In the genomic region with DNA sequence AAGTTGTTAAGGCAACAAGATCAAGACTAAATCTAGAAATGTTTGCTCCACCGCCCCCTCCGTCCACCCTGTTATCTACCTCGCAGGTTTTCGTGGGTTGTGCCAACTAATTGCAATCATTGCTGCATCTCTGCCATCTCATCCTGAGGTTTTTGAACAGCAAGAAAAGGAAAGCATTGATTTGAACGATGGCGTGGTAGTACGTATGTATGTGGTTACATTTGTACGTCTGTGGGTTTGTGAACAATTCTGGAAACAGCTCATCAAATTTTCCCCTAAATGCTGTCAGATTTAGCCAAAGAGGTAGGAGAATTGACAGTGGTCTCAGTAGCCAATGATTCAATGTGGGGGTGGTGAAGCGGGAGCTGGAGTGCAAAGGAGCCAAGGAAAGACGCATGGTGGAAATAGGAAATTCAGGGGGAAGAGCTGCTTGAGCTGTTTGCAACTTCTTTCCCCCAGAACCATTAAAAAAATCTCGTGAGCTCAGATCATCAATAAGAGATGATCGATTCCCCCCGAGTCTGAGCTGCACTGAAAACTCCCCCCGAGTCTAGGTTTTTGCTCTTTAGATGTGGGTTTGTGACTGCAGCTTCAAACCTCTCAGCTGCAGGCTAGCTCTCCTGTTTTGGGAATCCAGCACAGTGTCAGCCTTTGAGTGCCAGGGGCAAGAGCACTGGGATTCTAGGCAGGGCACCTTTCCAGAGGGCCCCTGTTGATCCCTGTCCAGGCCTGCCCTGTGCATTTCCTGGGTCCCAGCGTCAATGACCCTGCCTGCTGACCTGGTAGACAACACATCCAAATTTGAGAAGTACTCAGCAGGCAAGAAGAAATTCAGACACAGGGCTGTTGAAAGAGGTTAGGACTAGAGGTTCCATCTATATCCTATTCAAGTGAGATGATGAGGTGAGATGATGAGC, we compare ENCODE assay signal across 11 cellular contexts.
A peak's percentile ranks its signal among the peaks of the same experiment; 100 is the strongest.
DNase-seq lines count a peak whose midpoint lies in the region; ATAC-seq, FAIRE-seq and TF ChIP-seq lines count a peak whose summit lies in the region.
"Had no signal": no experiment of that assay in that cellular context is flagged by ENCODE, and none has a peak within 500 bp of the region (broad histone marks: within the 10 kb centered on the region; RNA-seq: fewer than 3 reads in every experiment).

No MANE protein-coding gene starts in this region.

- H4K20me1 ChIP-seq in GM12878 (ENCODE audit: control insufficient read depth, insufficient read depth): no peaks in the 10 kb centered on the region

- CTCF ChIA-PET in GM12878 (lab: Yijun Ruan, JAX): interaction anchor here (1.0 to 2.7 kb wide), 9 partner anchors 10 to 458 kb away, joined by 3 to 19 read pairs (median 5); no protein-coding TSS in a partner anchor
- CTCF ChIA-PET in Calu3 (lab: Charles Lee): interaction anchor here (1.4 kb wide), 1 partner anchor 9 kb away, joined by 3 read pairs; no protein-coding TSS in a partner anchor

- no peak overlapping the region; the same call in 1 of the 2 replicates for H3K9ac ChIP-seq in GM12878 (ENCODE audit: control insufficient read depth, insufficient read depth, low read length)
- H3K9ac ChIP-seq: SK-N-SH had no signal

- no peak overlapping the region for H3K4me3 ChIP-seq in GM12878
- H3K4me3 ChIP-seq: gastrocnemius medialis had no signal

- 9% methylated on average over 15 of the region's 15 CpGs for WGBS in GM12878 (ENCODE audit: insufficient coverage, insufficient replicate concordance, low lambda C conversion rate, missing lambda C conversion rate)

- H3K4me1 ChIP-seq in GM12878 (ENCODE audit: control insufficient read depth, insufficient read depth, low read length): peaks cover 26% of the 10 kb centered on the region
- H3K4me1 ChIP-seq: gastrocnemius medialis had no signal

- H2AFZ ChIP-seq in GM12878 (ENCODE audit: control insufficient read depth, low read depth, low read length): no peak overlapping the region

- H3K27ac ChIP-seq in GM12878 (ENCODE audit: control insufficient read depth, insufficient read depth): peak overlapping the region; percentile 34

- SMC1A ChIA-PET in GM12878 (lab: Charles Lee; ENCODE audit: uncharacterized antibody, unreplicated experiment): interaction anchor here (0.7 to 4.0 kb wide), 16 partner anchors 10 to 345 kb away, joined by 3 to 28 read pairs (median 4); no protein-coding TSS in a partner anchor

- TF ChIP-seq CTCF in GM12878 (IDR thresholded peaks at IDR 0.05 in 2 of 3, conservative IDR thresholded peaks at IDR 0.05 in 1 of 3; ENCODE audit: control insufficient read depth in 2 of 3, extremely low read depth in 1 of 3, insufficient read depth in 1 of 3, low read depth in 3 of 3, low read length in 3 of 3): no peak
- TF ChIP-seq CTCF in Calu3 (IDR thresholded peaks at IDR 0.05; ENCODE audit: unreplicated experiment): no peak

- no peaks in the 10 kb centered on the region for H3K79me2 ChIP-seq in GM12878 (ENCODE audit: control insufficient read depth, insufficient read depth, low read length)

- H3K27me3 ChIP-seq in GM12878 (replicated peaks in 1 of 2; ENCODE audit: control insufficient read depth in 2 of 2, insufficient read depth in 2 of 2, low read length in 1 of 2): no peaks in the 10 kb centered on the region
- H3K27me3 ChIP-seq: gastrocnemius medialis had no signal

- POLR2A ChIA-PET in GM12878 (lab: Charles Lee): interaction anchor here (0.9 to 2.3 kb wide), 3 partner anchors 11 to 30 kb away, joined by 3 to 5 read pairs (median 3); no protein-coding TSS in a partner anchor

- peak; percentile 67 to 73 for ATAC-seq in activated CD4-positive, CD25-positive, alpha-beta regulatory T cell treated with anti-CD3 and anti-CD28 coated beads, Interleukin-2, amount 50 U/mL, for 24 hours
- ATAC-seq in GM12878: peak; percentile 89
- peak; percentile 84 for ATAC-seq in stimulated activated naive CD8-positive, alpha-beta T cell treated with anti-CD3 and anti-CD28 coated beads, Interleukin-15, Interleukin-2, amounts not matched to agents 100 U/mL and 50 U/mL, for 24 hours
- no peak for ATAC-seq in GM21447 (IDR thresholded peaks at IDR 0.05; ENCODE audit: unreplicated experiment)

- FAIRE-seq in GM12878 (lab: Jason Lieb, UNC): peak; percentile 56

- TF ChIP-seq POLR2A in GM12878 (IDR thresholded peaks at IDR 0.05; ENCODE audit: low read depth, low read length): no peak

- H3K27me3 Mint-ChIP-seq in T-helper 1 cell treated with Interleukin-12 subunit alpha and Interleukin-12 subunit beta and Interleukin-4 antibody, amounts not matched to agents 30 μg/mL and 1 μg/mL, for 36 hours (ENCODE audit: low read depth): peaks cover 85% of the 10 kb centered on the region
- peaks cover 64% of the 10 kb centered on the region for H3K27me3 Mint-ChIP-seq in Calu3 (ENCODE audit: unreplicated experiment)

- no peaks in the 10 kb centered on the region for H3K9me3 Mint-ChIP-seq in T-helper 1 cell treated with Interleukin-12 subunit alpha and Interleukin-12 subunit beta and Interleukin-4 antibody, amounts not matched to agents 30 μg/mL and 1 μg/mL, for 36 hours
- no peaks in the 10 kb centered on the region for H3K9me3 Mint-ChIP-seq in Calu3 (ENCODE audit: low read depth, unreplicated experiment)

- no peaks in the 10 kb centered on the region for H3K36me3 ChIP-seq in GM12878 (ENCODE audit: control insufficient read depth in 2 of 2, insufficient read depth in 2 of 2, low read length in 1 of 2)
- H3K36me3 ChIP-seq: gastrocnemius medialis had no signal

- no peak for DNase-seq in activated CD4-positive, CD25-positive, alpha-beta regulatory T cell treated with anti-CD3 and anti-CD28 coated beads, Interleukin-2, amount 50 U/mL, for 72 hours
- peak; percentile 84 for DNase-seq in GM12878 (ENCODE audit: low read depth, low spot score)
- peak; percentile 58 for DNase-seq in stimulated activated naive CD8-positive, alpha-beta T cell treated with anti-CD3 and anti-CD28 coated beads, Interleukin-15, Interleukin-2, amounts not matched to agents 100 U/mL and 50 U/mL, for 24 hours
- no peak for DNase-seq in Calu3
- DNase-seq in NCI-H748 (lab: John Stamatoyannopoulos, UW; ENCODE audit: unreplicated experiment): no peak
- DNase-seq: 8988T, SK-N-SH had no signal

- peak; percentile 82 to 96 for TF ChIP-seq EP300 in GM12878 (IDR thresholded peaks at IDR 0.05; ENCODE audit: borderline replicate concordance in 1 of 2, control insufficient read depth in 1 of 2, low read depth in 2 of 2, low read length in 2 of 2)

- H3K36me3 Mint-ChIP-seq in T-helper 1 cell treated with Interleukin-12 subunit alpha and Interleukin-12 subunit beta and Interleukin-4 antibody, amounts not matched to agents 30 μg/mL and 1 μg/mL, for 36 hours (ENCODE audit: low read depth): no peaks in the 10 kb centered on the region
- no peaks in the 10 kb centered on the region for H3K36me3 Mint-ChIP-seq in Calu3 (ENCODE audit: insufficient read depth, unreplicated experiment)

- peaks cover 15% of the 10 kb centered on the region for H3K4me1 Mint-ChIP-seq in T-helper 1 cell treated with Interleukin-12 subunit alpha and Interleukin-12 subunit beta and Interleukin-4 antibody, amounts not matched to agents 30 μg/mL and 1 μg/mL, for 36 hours (ENCODE audit: low read depth)
- no peaks in the 10 kb centered on the region for H3K4me1 Mint-ChIP-seq in Calu3 (ENCODE audit: low read depth, unreplicated experiment)

- peak overlapping the region; percentile 22 for H3K4me3 Mint-ChIP-seq in T-helper 1 cell treated with Interleukin-12 subunit alpha and Interleukin-12 subunit beta and Interleukin-4 antibody, amounts not matched to agents 30 μg/mL and 1 μg/mL, for 36 hours
- H3K4me3 Mint-ChIP-seq in Calu3 (ENCODE audit: low read depth, unreplicated experiment): no peak overlapping the region

- H3K9me3 ChIP-seq in GM12878 (replicated peaks; ENCODE audit: control insufficient read depth, insufficient read depth, low read length): no peaks in the 10 kb centered on the region
- H3K9me3 ChIP-seq: gastrocnemius medialis, SK-N-SH had no signal

- RAD21 ChIA-PET in GM12878 (lab: Charles Lee; ENCODE audit: unreplicated experiment): interaction anchor here (0.9 to 3.3 kb wide), 10 partner anchors 22 to 508 kb away, joined by 3 to 19 read pairs (median 5); no protein-coding TSS in a partner anchor

- in situ Hi-C loops in GM12878 (cut with MboI): no loop called here

- H3K27ac Mint-ChIP-seq in T-helper 1 cell treated with Interleukin-12 subunit alpha and Interleukin-12 subunit beta and Interleukin-4 antibody, amounts not matched to agents 30 μg/mL and 1 μg/mL, for 36 hours: peak overlapping the region; percentile 73
- H3K27ac Mint-ChIP-seq in Calu3 (ENCODE audit: unreplicated experiment): no peak overlapping the region

- TSS peak; percentile 97 for BruUV-seq in GM12878 (replicated peaks; lab: Mats Ljungman, UMichigan)
- BruUV-seq in Calu3 (replicated peaks; lab: Mats Ljungman, UMichigan): no TSS peak

- intact Hi-C loops in GM12878 (cut with micrococcal nuclease; ENCODE audit: unreplicated experiment): loop anchor here (1.0 kb wide), 1 partner anchor 27 kb away; no protein-coding TSS in a partner anchor
- intact Hi-C loops in Calu3 (cut with micrococcal nuclease; ENCODE audit: unreplicated experiment): no loop called here

- no peak for TF ChIP-seq RAD21 in GM12878 (IDR thresholded peaks at IDR 0.05; ENCODE audit: insufficient read depth, low read depth, low read length)

- peak overlapping the region; percentile 45; the same call in 1 of the 2 replicates for H3K4me2 ChIP-seq in GM12878 (ENCODE audit: control insufficient read depth, insufficient read depth)
- H3K4me2 ChIP-seq: SK-N-SH had no signal

TF ChIP-seq in GM12878, 131 proteins besides CTCF, POLR2A, EP300 and RAD21 (continues in another document):
- TF ChIP-seq MEF2B (IDR thresholded peaks at IDR 0.05; ENCODE audit: partially characterized antibody, poor library complexity, severe bottlenecking) (peak; percentile 61), CHD2 (IDR thresholded peaks at IDR 0.05; ENCODE audit: borderline replicate concordance, low read depth, low read length) (0 out of 2 replicates have a peak, but pooled peaks have one; percentile 60)
- TF ChIP-seq, protein P1, sequence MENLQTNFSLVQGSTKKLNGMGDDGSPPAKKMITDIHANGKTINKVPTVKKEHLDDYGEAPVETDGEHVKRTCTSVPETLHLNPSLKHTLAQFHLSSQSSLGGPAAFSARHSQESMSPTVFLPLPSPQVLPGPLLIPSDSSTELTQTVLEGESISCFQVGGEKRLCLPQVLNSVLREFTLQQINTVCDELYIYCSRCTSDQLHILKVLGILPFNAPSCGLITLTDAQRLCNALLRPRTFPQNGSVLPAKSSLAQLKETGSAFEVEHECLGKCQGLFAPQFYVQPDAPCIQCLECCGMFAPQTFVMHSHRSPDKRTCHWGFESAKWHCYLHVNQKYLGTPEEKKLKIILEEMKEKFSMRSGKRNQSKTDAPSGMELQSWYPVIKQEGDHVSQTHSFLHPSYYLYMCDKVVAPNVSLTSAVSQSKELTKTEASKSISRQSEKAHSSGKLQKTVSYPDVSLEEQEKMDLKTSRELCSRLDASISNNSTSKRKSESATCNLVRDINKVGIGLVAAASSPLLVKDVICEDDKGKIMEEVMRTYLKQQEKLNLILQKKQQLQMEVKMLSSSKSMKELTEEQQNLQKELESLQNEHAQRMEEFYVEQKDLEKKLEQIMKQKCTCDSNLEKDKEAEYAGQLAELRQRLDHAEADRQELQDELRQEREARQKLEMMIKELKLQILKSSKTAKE (IDR thresholded peaks at IDR 0.05; ENCODE audit: low read depth, poor library complexity, severe bottlenecking): peak; percentile 85

Comparison
In these comparisons a context has a peak if more than half of its experiments do, and no peak if none do; other contexts are left out.
1. DNase-seq: peak in GM12878 (single experiment) and stimulated activated naive CD8-positive, alpha-beta T cell treated with anti-CD3 and anti-CD28 coated beads, Interleukin-15, Interleukin-2, amounts not matched to agents 100 U/mL and 50 U/mL, for 24 hours (single experiment); none in activated CD4-positive, CD25-positive, alpha-beta regulatory T cell treated with anti-CD3 and anti-CD28 coated beads, Interleukin-2, amount 50 U/mL, for 72 hours (single experiment), Calu3 (single experiment) and NCI-H748 (single experiment).